Comparison of ENCODE assay signal across 1 cellular context in genomic region chr22:45413013-45413367, GRCh38.
A peak's percentile ranks its signal among the peaks of the same experiment; 100 is the strongest.
TF ChIP-seq lines count a peak whose summit lies in the region.

No MANE protein-coding gene starts in this region.

TF ChIP-seq in HepG2, 621 proteins besides CTCF, POLR2A, EP300 and RAD21:
- 0 out of 2 replicates have a peak, but pooled peaks have one; percentile 36 for TF ChIP-seq ZNF761 (CRISPR knock-in tag; conservative IDR thresholded peaks at IDR 0.05)
- TF ChIP-seq SNRNP70 (IDR thresholded peaks at IDR 0.05; ENCODE audit: low read depth, low read length), result no peak
TF ChIP-seq in HepG2: peak in this region for 1.
